In the genomic region with DNA sequence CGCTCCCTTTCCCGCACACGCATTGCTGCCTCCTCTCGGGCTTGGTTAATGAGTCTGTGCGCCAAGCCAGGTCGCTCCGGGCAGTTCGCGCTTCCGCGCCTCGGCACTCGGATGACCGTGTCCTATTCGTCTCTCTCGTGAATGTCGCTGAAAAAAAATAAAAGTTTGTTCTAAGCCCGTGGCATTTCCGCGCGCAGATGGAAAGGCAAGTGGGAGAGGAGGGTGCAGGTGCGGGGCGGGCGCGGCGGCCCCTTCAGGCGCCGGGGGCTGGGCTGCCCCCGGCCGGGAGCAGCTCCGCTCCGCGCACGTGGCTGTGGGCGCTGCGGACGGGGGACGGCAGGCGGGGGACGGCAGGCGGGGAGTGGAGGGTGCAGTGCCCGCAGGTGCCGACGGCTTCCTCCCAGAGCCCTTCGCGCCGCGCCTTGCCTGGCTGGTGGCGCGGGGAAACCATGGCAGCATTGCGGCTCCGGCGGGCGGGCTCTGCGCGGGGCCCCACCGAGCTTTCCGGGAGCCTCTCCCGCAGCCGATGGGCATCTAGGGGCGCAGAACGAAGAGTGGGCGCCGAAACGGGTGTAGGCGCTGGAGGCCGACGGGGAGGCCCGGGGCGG, we compare ENCODE assay signal across 8 cellular contexts.
DNase-seq lines count a peak whose midpoint lies in the region; ATAC-seq and TF ChIP-seq lines count a peak whose summit lies in the region.

No MANE protein-coding gene starts in this region.

- no peaks in the 10 kb centered on the region for H3K9me3 ChIP-seq in neural progenitor cell (ENCODE audit: low read depth)

- no peaks in the 10 kb centered on the region for H3K36me3 ChIP-seq in neural progenitor cell

- peaks cover 95% of the 10 kb centered on the region for H3K27me3 ChIP-seq in neural progenitor cell

- H3K27ac Mint-ChIP-seq in activated CD4-positive, alpha-beta T cell treated with anti-CD3 and anti-CD28 coated beads, Interleukin-2, amount 10 ng/mL, durations not matched to agents 7 days and 5 days: peak overlapping the region; percentile 33
- peak overlapping the region; percentile 45 for H3K27ac Mint-ChIP-seq in endothelial cell (ENCODE audit: unreplicated experiment)
- no peak overlapping the region for H3K27ac Mint-ChIP-seq in neural progenitor cell

- peaks cover 21% of the 10 kb centered on the region for H3K4me1 ChIP-seq in neural progenitor cell

- no peak overlapping the region for H3K27ac ChIP-seq in neural progenitor cell

- H3K79me2 ChIP-seq in neural progenitor cell (ENCODE audit: low read depth): no peaks in the 10 kb centered on the region

- H3K4me2 ChIP-seq in neural progenitor cell: peak overlapping the region; percentile 91

- no peak for ATAC-seq in HG03108 (IDR thresholded peaks at IDR 0.05; ENCODE audit: unreplicated experiment)

- H3K9ac ChIP-seq in neural progenitor cell: no peak overlapping the region

- peaks cover 80% of the 10 kb centered on the region for H3K27me3 Mint-ChIP-seq in activated CD4-positive, alpha-beta T cell treated with anti-CD3 and anti-CD28 coated beads, Interleukin-2, amount 10 ng/mL, durations not matched to agents 7 days and 5 days
- H3K27me3 Mint-ChIP-seq in endothelial cell (ENCODE audit: unreplicated experiment) (peaks cover 5% of the 10 kb centered on the region), neural progenitor cell (ENCODE audit: insufficient read depth, low read depth) (peaks cover 48% of the 10 kb centered on the region)

- H2AFZ ChIP-seq in neural progenitor cell (replicated peaks): peak overlapping the region; percentile 81

- H3K4me3 ChIP-seq in neural progenitor cell: peak overlapping the region; percentile 52

- POLR2A ChIA-PET in activated CD4-positive, alpha-beta T cell treated with anti-CD3 and anti-CD28 coated beads, Interleukin-2, amount 10 ng/mL, durations not matched to agents 7 days and 5 days (lab: Charles Lee): no interaction called here

- TF ChIP-seq CTCF in endothelial cell (IDR thresholded peaks at IDR 0.05; ENCODE audit: unreplicated experiment): no peak
- TF ChIP-seq CTCF in neural progenitor cell (IDR thresholded peaks at IDR 0.05): no peak

- H3K4me1 Mint-ChIP-seq in activated CD4-positive, alpha-beta T cell treated with anti-CD3 and anti-CD28 coated beads, Interleukin-2, amount 10 ng/mL, durations not matched to agents 7 days and 5 days: peaks cover 7% of the 10 kb centered on the region
- peaks cover 11% of the 10 kb centered on the region for H3K4me1 Mint-ChIP-seq in endothelial cell (ENCODE audit: unreplicated experiment)
- H3K4me1 Mint-ChIP-seq in neural progenitor cell: peaks cover 26% of the 10 kb centered on the region

- no peaks in the 10 kb centered on the region for H3K36me3 Mint-ChIP-seq in activated CD4-positive, alpha-beta T cell treated with anti-CD3 and anti-CD28 coated beads, Interleukin-2, amount 10 ng/mL, durations not matched to agents 7 days and 5 days (ENCODE audit: low read depth)
- H3K36me3 Mint-ChIP-seq in endothelial cell (ENCODE audit: low read depth, unreplicated experiment): no peaks in the 10 kb centered on the region
- H3K36me3 Mint-ChIP-seq in neural progenitor cell: no peaks in the 10 kb centered on the region

- peak overlapping the region; percentile 52 for H3K4me3 Mint-ChIP-seq in activated CD4-positive, alpha-beta T cell treated with anti-CD3 and anti-CD28 coated beads, Interleukin-2, amount 10 ng/mL, durations not matched to agents 7 days and 5 days
- H3K4me3 Mint-ChIP-seq in endothelial cell (ENCODE audit: unreplicated experiment) (peak overlapping the region; percentile 84), neural progenitor cell (peak overlapping the region; percentile 88)

- peaks cover 15% of the 10 kb centered on the region for H3F3A ChIP-seq in neural progenitor cell (ENCODE audit: low read depth)

- no peaks in the 10 kb centered on the region for H3K9me3 Mint-ChIP-seq in activated CD4-positive, alpha-beta T cell treated with anti-CD3 and anti-CD28 coated beads, Interleukin-2, amount 10 ng/mL, durations not matched to agents 7 days and 5 days
- no peaks in the 10 kb centered on the region for H3K9me3 Mint-ChIP-seq in endothelial cell (ENCODE audit: unreplicated experiment)
- no peaks in the 10 kb centered on the region for H3K9me3 Mint-ChIP-seq in neural progenitor cell

- no peak for TF ChIP-seq POLR2A in erythroblast (IDR thresholded peaks at IDR 0.05; ENCODE audit: low read length)

- CTCF ChIA-PET in activated CD4-positive, alpha-beta T cell treated with anti-CD3 and anti-CD28 coated beads, Interleukin-2, amount 10 ng/mL, durations not matched to agents 7 days and 5 days (lab: Charles Lee): no interaction called here

- peaks cover 25% of the 10 kb centered on the region for H4K20me1 ChIP-seq in neural progenitor cell (ENCODE audit: low read depth)

- no peak for DNase-seq in activated CD4-positive, alpha-beta T cell treated with anti-CD3 and anti-CD28 coated beads, Interleukin-2, amount 10 ng/mL, durations not matched to agents 7 days and 5 days
- DNase-seq in activated CD4-positive, alpha-beta T cell treated with anti-CD3 and anti-CD28 coated beads for 1 hour: no peak
- DNase-seq in NOMO-1 treated with DMSO at 0.1 percent for 48 hours (lab: John Stamatoyannopoulos, UW; ENCODE audit: unreplicated experiment) (peak; percentile 26), endothelial cell (ENCODE audit: low spot score) (peak; percentile 34), neural progenitor cell (ENCODE audit: low spot score) (peak; percentile 71), erythroblast (lab: John Stamatoyannopoulos, UW) (no peak), cerebellar nuclear complex (lab: John Stamatoyannopoulos, UW) (no peak)

Comparison
In these comparisons a context has a peak if more than half of its experiments do, and no peak if none do; other contexts are left out.
1. DNase-seq: peak in NOMO-1 treated with DMSO at 0.1 percent for 48 hours (single experiment), endothelial cell (single experiment) and neural progenitor cell (single experiment); none in activated CD4-positive, alpha-beta T cell treated with anti-CD3 and anti-CD28 coated beads, Interleukin-2, amount 10 ng/mL, durations not matched to agents 7 days and 5 days (single experiment), activated CD4-positive, alpha-beta T cell treated with anti-CD3 and anti-CD28 coated beads for 1 hour (single experiment), erythroblast (0 of 2) and cerebellar nuclear complex (0 of 2).
2. Peak in every context shown above with its lines, with median percentiles within 50 percentile points of each other: H3K4me3 Mint-ChIP-seq.